In genomic region chr10:2898509-2898860, GRCh38 we compare ENCODE assay signal across 12 cellular contexts.
DNase-seq lines count a peak whose midpoint lies in the region; ATAC-seq and TF ChIP-seq lines count a peak whose summit lies in the region.
"Had no signal": no experiment of that assay in that cellular context is flagged by ENCODE, and none has a peak within 500 bp of the region (broad histone marks: within the 10 kb centered on the region; RNA-seq: fewer than 3 reads in every experiment).

No MANE protein-coding gene starts in this region.

- no peaks in the 10 kb centered on the region for H4K20me1 ChIP-seq in DND-41 (ENCODE audit: insufficient read depth, low read length)
- H4K20me1 ChIP-seq in Karpas-422 (ENCODE audit: insufficient read depth, low read depth, low read length), result no peaks in the 10 kb centered on the region

- H3K4me2 ChIP-seq in DND-41 (ENCODE audit: insufficient read depth, low read length), result peak overlapping the region; percentile 66
- H3K4me2 ChIP-seq in Karpas-422 (ENCODE audit: low read depth, low read length, poor library complexity, severe bottlenecking), result no peak overlapping the region
- H3K4me2 ChIP-seq: A549 had no signal

- TF ChIP-seq CTCF in DND-41 (IDR thresholded peaks at IDR 0.05; ENCODE audit: borderline replicate concordance, extremely low read depth, low read length, poor library complexity, severe bottlenecking), result no peak
- no peak for TF ChIP-seq CTCF in Caco-2 (IDR thresholded peaks at IDR 0.05; ENCODE audit: insufficient read depth in 1 of 2, low read depth in 1 of 2, low read length in 1 of 2, severe bottlenecking in 1 of 2, unreplicated experiment in 1 of 2)

- ATAC-seq in DND-41 (ENCODE audit: insufficient read depth, low read depth), result peak; percentile 26; the same call in 2 of the 3 replicates
- ATAC-seq: A549, GM12878 had no signal

- POLR2A ChIA-PET in Caco-2 (lab: Charles Lee), result no interaction called here

- DNase-seq in DND-41 (no peak), Karpas-422 (no peak), islet precursor cell (peak; percentile 38), Caco-2 (no peak), SHP77 treated with DMSO at 0.1 percent for 48 hours (lab: John Stamatoyannopoulos, UW) (no peak)
- DNase-seq in stimulated activated naive CD4-positive, alpha-beta T cell (lab: John Stamatoyannopoulos, UW), result no peak
- DNase-seq: BE2C; CD8-positive, alpha-beta memory T cell; DMS53; H7 had no signal

- H3K36me3 ChIP-seq in DND-41 (ENCODE audit: insufficient read depth, low read length) (peaks cover 4% of the 10 kb centered on the region; the same call in 1 of the 2 replicates), Karpas-422 (ENCODE audit: insufficient read depth, low read length) (no peaks in the 10 kb centered on the region), Caco-2 (ENCODE audit: control insufficient read depth, insufficient read depth, low read length) (no peaks in the 10 kb centered on the region)
- H3K36me3 ChIP-seq: BE2C had no signal

- H3K27me3 Mint-ChIP-seq in Caco-2 (ENCODE audit: insufficient read depth, unreplicated experiment), result peaks cover 25% of the 10 kb centered on the region

- H3K4me1 ChIP-seq in DND-41 (ENCODE audit: insufficient read depth, low read length) (peaks cover 55% of the 10 kb centered on the region), Karpas-422 (ENCODE audit: low read length) (peaks cover 15% of the 10 kb centered on the region), Caco-2 (no peaks in the 10 kb centered on the region)
- H3K4me1 ChIP-seq: A549, BE2C had no signal

- H2AFZ ChIP-seq in DND-41 (ENCODE audit: low read depth, low read length) (peak overlapping the region; percentile 50), Karpas-422 (ENCODE audit: low read length) (peak overlapping the region; percentile 68; the same call in 1 of the 2 replicates)

- no peaks in the 10 kb centered on the region for H3K36me3 Mint-ChIP-seq in Caco-2 (ENCODE audit: insufficient read depth, unreplicated experiment)
- H3K36me3 Mint-ChIP-seq: CD8-positive, alpha-beta memory T cell had no signal

- H3K9me2 ChIP-seq in Karpas-422 (replicated peaks; ENCODE audit: insufficient read depth, low read length), result no peaks in the 10 kb centered on the region

- intact Hi-C loops in Caco-2 (cut with micrococcal nuclease; ENCODE audit: unreplicated experiment), result no loop called here

- H3K4me1 Mint-ChIP-seq in Caco-2 (ENCODE audit: low read depth, unreplicated experiment), result no peaks in the 10 kb centered on the region
- H3K4me1 Mint-ChIP-seq: CD8-positive, alpha-beta memory T cell had no signal

- H3K27ac Mint-ChIP-seq in Caco-2 (ENCODE audit: unreplicated experiment), result no peak overlapping the region
- H3K27ac Mint-ChIP-seq: CD8-positive, alpha-beta memory T cell had no signal

- H3K4me3 Mint-ChIP-seq in Caco-2 (ENCODE audit: unreplicated experiment), result no peak overlapping the region
- H3K4me3 Mint-ChIP-seq: CD8-positive, alpha-beta memory T cell had no signal

- H3K9ac ChIP-seq in DND-41 (ENCODE audit: low read depth, low read length), result peak overlapping the region; percentile 54
- 0 out of 2 replicates have a peak overlapping the region, but pooled peaks have one; percentile 7 for H3K9ac ChIP-seq in Karpas-422 (ENCODE audit: low read length)

- H3K79me2 ChIP-seq in DND-41 (ENCODE audit: insufficient read depth, low read length) (peaks cover 27% of the 10 kb centered on the region), Karpas-422 (ENCODE audit: low read length) (no peaks in the 10 kb centered on the region)

- H3K27me3 ChIP-seq in DND-41 (ENCODE audit: insufficient read depth, low read length, poor library complexity) (no peaks in the 10 kb centered on the region), Karpas-422 (ENCODE audit: low read length) (no peaks in the 10 kb centered on the region), Caco-2 (replicated peaks; ENCODE audit: control insufficient read depth, insufficient read depth, low read length) (peaks cover 5% of the 10 kb centered on the region)
- H3K27me3 ChIP-seq: BE2C had no signal

- CTCF ChIA-PET in Caco-2 (lab: Charles Lee), result no interaction called here

- H3K9me3 ChIP-seq in DND-41 (ENCODE audit: insufficient read depth, low read length, severe bottlenecking) (no peaks in the 10 kb centered on the region), Karpas-422 (ENCODE audit: low read length) (no peaks in the 10 kb centered on the region), Caco-2 (no peaks in the 10 kb centered on the region)
- H3K9me3 ChIP-seq: A549, BE2C had no signal

- H3K9me3 Mint-ChIP-seq in Caco-2 (ENCODE audit: unreplicated experiment), result no peaks in the 10 kb centered on the region
- H3K9me3 Mint-ChIP-seq: CD8-positive, alpha-beta memory T cell had no signal

- BruUV-seq in Caco-2 (replicated peaks; lab: Mats Ljungman, UMichigan), result no TSS peak

- peak overlapping the region in 1 of 2 experiments; percentile 52; a peak in 2 of 4 replicates for H3K4me3 ChIP-seq in DND-41 (ENCODE audit: low read depth in 1 of 2, low read length in 2 of 2)
- peak overlapping the region; percentile 17; the same call in 1 of the 2 replicates for H3K4me3 ChIP-seq in Karpas-422 (ENCODE audit: low read length)
- H3K4me3 ChIP-seq in Caco-2 (ENCODE audit: low read depth, low read length), result no peak overlapping the region
- H3K4me3 ChIP-seq: A549, GM12878 had no signal

- H3K27ac ChIP-seq in DND-41 (ENCODE audit: low read length), result peak overlapping the region; percentile 92
- H3K27ac ChIP-seq in Karpas-422 (ENCODE audit: low read length), result no peak overlapping the region
- H3K27ac ChIP-seq: A549 had no signal
